ENCODE assay signal across 18 cellular contexts in the genomic region with DNA sequence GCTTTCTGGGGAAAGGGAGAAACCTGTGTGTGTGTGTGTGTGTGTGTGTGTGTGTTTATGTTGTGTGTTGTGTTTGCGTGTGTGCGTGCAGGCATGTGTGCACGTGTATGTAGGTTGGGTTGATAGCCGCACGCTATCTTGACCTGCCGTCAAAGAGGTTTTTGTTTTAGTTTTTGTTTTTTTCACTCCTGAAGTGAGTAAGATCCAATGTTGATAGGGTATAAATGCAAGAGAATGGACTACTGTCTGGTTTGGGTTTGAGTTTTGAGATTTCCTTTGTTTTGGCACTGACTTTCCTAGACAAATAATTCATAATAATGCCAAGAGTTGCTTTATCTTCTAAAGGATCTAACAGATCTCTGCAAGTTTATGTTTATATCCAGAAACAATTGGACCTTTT. TPM values are rescaled to one million over a fixed set of nuclear protein-coding genes. Genes with fewer than 3 reads are reported as not detected.
DNase-seq lines count a peak whose midpoint lies in the region; ATAC-seq and TF ChIP-seq lines count a peak whose summit lies in the region.
"Had no signal": no experiment of that assay in that cellular context is flagged by ENCODE, and none has a peak within 500 bp of the region (broad histone marks: within the 10 kb centered on the region; RNA-seq: fewer than 3 reads in every experiment).

No MANE protein-coding gene starts in this region.

- peak overlapping the region; percentile 1 for H3K27ac ChIP-seq in neuronal stem cell (replicated peaks; ENCODE audit: low read length)
- H3K27ac ChIP-seq: 22Rv1, BLaER1, HL-60 had no signal

- no peaks in the 10 kb centered on the region for H3K79me1 ChIP-seq in neuronal stem cell (ENCODE audit: low read depth, low read length)

- H2BK120ac ChIP-seq in neuronal stem cell (ENCODE audit: low read depth, low read length), result no peak overlapping the region

- H3K9ac ChIP-seq in neuronal stem cell (ENCODE audit: low read depth, low read length, poor library complexity), result no peak overlapping the region
- H3K9ac ChIP-seq: BLaER1 had no signal

- H2BK5ac ChIP-seq in neuronal stem cell (ENCODE audit: low read length), result no peak overlapping the region

- CTCF ChIA-PET in WTC11 (lab: Charles Lee), result no interaction called here

- DNase-seq in COLO829 (ENCODE audit: low spot score), result peak; percentile 95
- no peak for DNase-seq in WTC11 (ENCODE audit: low spot score)
- DNase-seq in glutamatergic neuron, result no peak
- DNase-seq in neuronal stem cell (ENCODE audit: low spot score), result no peak
- DNase-seq in SHP77 (lab: John Stamatoyannopoulos, UW), result no peak
- no peak for DNase-seq in RPMI8226
- DNase-seq: AML-193; CD8-positive, alpha-beta memory T cell; DMS 273 treated with DMSO at 0.1 percent for 48 hours; DMS79; HCEC 1CT; HFFc6 had no signal

- no peak overlapping the region for H3K18ac ChIP-seq in neuronal stem cell (ENCODE audit: low read length)

- POLR2A ChIA-PET in WTC11 (lab: Charles Lee), result no interaction called here

- H2BK12ac ChIP-seq in neuronal stem cell (ENCODE audit: low read length), result no peak overlapping the region

- H2BK15ac ChIP-seq in neuronal stem cell (ENCODE audit: low read length), result no peak overlapping the region

- WGBS in neuronal stem cell (ENCODE audit: extremely low coverage in 2 of 2, insufficient read length in 2 of 2, insufficient replicate concordance in 1 of 2), 2 donors, result no CpG with 5 or more reads among the region's 6 CpGs

- no peak overlapping the region for H3K4me3 Mint-ChIP-seq in WTC11
- no peak overlapping the region for H3K4me3 Mint-ChIP-seq in glutamatergic neuron (ENCODE audit: unreplicated experiment)
- H3K4me3 Mint-ChIP-seq: CD8-positive, alpha-beta memory T cell; GM23338; HFFc6 had no signal

- H2AFZ ChIP-seq in neuronal stem cell (ENCODE audit: low read length), result peak overlapping the region; percentile 81
- H2AFZ ChIP-seq: GM23338 had no signal

- H2AK5ac ChIP-seq in neuronal stem cell (ENCODE audit: low read depth, low read length), result no peak overlapping the region

- no peak overlapping the region for H3K14ac ChIP-seq in neuronal stem cell (ENCODE audit: low read length)

- no peaks in the 10 kb centered on the region for H3K9me3 Mint-ChIP-seq in WTC11
- H3K9me3 Mint-ChIP-seq in glutamatergic neuron (ENCODE audit: unreplicated experiment), result no peaks in the 10 kb centered on the region
- H3K9me3 Mint-ChIP-seq: CD8-positive, alpha-beta memory T cell; GM23338 had no signal

- no peak overlapping the region for H4K91ac ChIP-seq in neuronal stem cell (ENCODE audit: low read depth, low read length, poor library complexity)

- H3K4me1 Mint-ChIP-seq in WTC11 (peaks cover 6% of the 10 kb centered on the region), glutamatergic neuron (ENCODE audit: low read depth, unreplicated experiment) (peaks cover 10% of the 10 kb centered on the region)
- H3K4me1 Mint-ChIP-seq: CD8-positive, alpha-beta memory T cell had no signal

- H3K4me2 ChIP-seq in neuronal stem cell (ENCODE audit: insufficient read depth, low read length, poor library complexity, severe bottlenecking), result no peak overlapping the region
- H3K4me2 ChIP-seq: BLaER1, GM23338 had no signal

- H3K36me3 Mint-ChIP-seq in WTC11 (no peaks in the 10 kb centered on the region), glutamatergic neuron (ENCODE audit: unreplicated experiment) (peaks cover 4% of the 10 kb centered on the region)
- H3K36me3 Mint-ChIP-seq: CD8-positive, alpha-beta memory T cell had no signal

- peak overlapping the region; percentile 4; the same call in 1 of the 2 replicates for H3K27ac Mint-ChIP-seq in WTC11
- peak overlapping the region; percentile 74 for H3K27ac Mint-ChIP-seq in glutamatergic neuron (ENCODE audit: unreplicated experiment)
- H3K27ac Mint-ChIP-seq: CD8-positive, alpha-beta memory T cell; GM23338; HFFc6 had no signal

- H3K23ac ChIP-seq in neuronal stem cell (ENCODE audit: low read depth, low read length, poor library complexity), result no peak overlapping the region

- ATAC-seq in WTC11, result no peak
- ATAC-seq in HG03439 (IDR thresholded peaks at IDR 0.05; ENCODE audit: unreplicated experiment), result no peak
- no peak for ATAC-seq in GM21381 (IDR thresholded peaks at IDR 0.05; ENCODE audit: unreplicated experiment)

- H4K8ac ChIP-seq in neuronal stem cell (ENCODE audit: low read depth, low read length), result no peak overlapping the region

- no peaks in the 10 kb centered on the region for H3K36me3 ChIP-seq in neuronal stem cell (replicated peaks in 1 of 2; ENCODE audit: control insufficient read depth in 2 of 2, insufficient read depth in 2 of 2, low read length in 2 of 2)
- H3K36me3 ChIP-seq: BLaER1 had no signal

- no peak overlapping the region for H3K4me3 ChIP-seq in neuronal stem cell (ENCODE audit: low read length in 2 of 2)
- H3K4me3 ChIP-seq: BLaER1, GM23338 had no signal

- H3K27me3 ChIP-seq in neuronal stem cell (ENCODE audit: control insufficient read depth in 3 of 3, insufficient read depth in 3 of 3, low read depth in 1 of 3, low read length in 3 of 3), result no peaks in the 10 kb centered on the region
- H3K27me3 ChIP-seq: BLaER1 had no signal

- peaks cover 9 to 10% of the 10 kb centered on the region in 2 donors for H3K4me1 ChIP-seq in neuronal stem cell (ENCODE audit: control insufficient read depth in 2 of 2, insufficient read depth in 1 of 2, low read depth in 1 of 2, low read length in 2 of 2)
- H3K4me1 ChIP-seq: BLaER1 had no signal

- H3K27me3 Mint-ChIP-seq in WTC11 (ENCODE audit: low read depth) (no peaks in the 10 kb centered on the region), glutamatergic neuron (ENCODE audit: unreplicated experiment) (no peaks in the 10 kb centered on the region)
- H3K27me3 Mint-ChIP-seq: CD8-positive, alpha-beta memory T cell had no signal

- H3K9me3 ChIP-seq in neuronal stem cell (replicated peaks in 1 of 2; ENCODE audit: control insufficient read depth in 2 of 2, insufficient read depth in 1 of 2, low read depth in 1 of 2, low read length in 2 of 2), result no peaks in the 10 kb centered on the region
- H3K9me3 ChIP-seq: BLaER1 had no signal

- no peak overlapping the region for H3K4ac ChIP-seq in neuronal stem cell (ENCODE audit: low read length)

- TF ChIP-seq CTCF in WTC11 (IDR thresholded peaks at IDR 0.05) (no peak), glutamatergic neuron (IDR thresholded peaks at IDR 0.05; ENCODE audit: partially characterized antibody, unreplicated experiment) (no peak)

TF ChIP-seq in WTC11, 78 proteins besides CTCF, POLR2A, EP300 and RAD21:
- TF ChIP-seq ETV6 (CRISPR knock-in tag; IDR thresholded peaks at IDR 0.05) (no peak), GTF2I (CRISPR knock-in tag; conservative IDR thresholded peaks at IDR 0.05) (no peak), JUN (CRISPR knock-in tag; IDR thresholded peaks at IDR 0.05) (no peak), IRF2 (CRISPR knock-in tag; IDR thresholded peaks at IDR 0.05; ENCODE audit: borderline replicate concordance, low read depth) (no peak), ZNF396 (CRISPR knock-in tag; IDR thresholded peaks at IDR 0.05; ENCODE audit: borderline replicate concordance) (no peak), TEAD1 (CRISPR knock-in tag; IDR thresholded peaks at IDR 0.05) (no peak), ZNF263 (CRISPR knock-in tag; IDR thresholded peaks at IDR 0.05; ENCODE audit: low read depth) (no peak), JAZF1 (CRISPR knock-in tag; IDR thresholded peaks at IDR 0.05) (no peak), ESRRA (CRISPR knock-in tag; IDR thresholded peaks at IDR 0.05; ENCODE audit: borderline replicate concordance) (no peak), ZNF121 (CRISPR knock-in tag; IDR thresholded peaks at IDR 0.05) (no peak), MYBL2 (CRISPR knock-in tag; IDR thresholded peaks at IDR 0.05) (no peak), SMAD4 (CRISPR knock-in tag; IDR thresholded peaks at IDR 0.05) (no peak), SOX15 (CRISPR knock-in tag; IDR thresholded peaks at IDR 0.05) (no peak), FOXK1 (CRISPR knock-in tag; IDR thresholded peaks at IDR 0.05) (no peak), GRHL2 (CRISPR knock-in tag; IDR thresholded peaks at IDR 0.05; ENCODE audit: insufficient replicate concordance, severe bottlenecking) (no peak), RELA (CRISPR knock-in tag; IDR thresholded peaks at IDR 0.05; ENCODE audit: borderline replicate concordance) (no peak), HMGA2 (CRISPR knock-in tag; IDR thresholded peaks at IDR 0.05) (no peak)
- TF ChIP-seq, protein P1, sequence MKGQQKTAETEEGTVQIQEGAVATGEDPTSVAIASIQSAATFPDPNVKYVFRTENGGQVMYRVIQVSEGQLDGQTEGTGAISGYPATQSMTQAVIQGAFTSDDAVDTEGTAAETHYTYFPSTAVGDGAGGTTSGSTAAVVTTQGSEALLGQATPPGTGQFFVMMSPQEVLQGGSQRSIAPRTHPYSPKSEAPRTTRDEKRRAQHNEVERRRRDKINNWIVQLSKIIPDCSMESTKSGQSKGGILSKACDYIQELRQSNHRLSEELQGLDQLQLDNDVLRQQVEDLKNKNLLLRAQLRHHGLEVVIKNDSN (CRISPR knock-in tag; IDR thresholded peaks at IDR 0.05), result no peak
- TF ChIP-seq, protein P2, sequence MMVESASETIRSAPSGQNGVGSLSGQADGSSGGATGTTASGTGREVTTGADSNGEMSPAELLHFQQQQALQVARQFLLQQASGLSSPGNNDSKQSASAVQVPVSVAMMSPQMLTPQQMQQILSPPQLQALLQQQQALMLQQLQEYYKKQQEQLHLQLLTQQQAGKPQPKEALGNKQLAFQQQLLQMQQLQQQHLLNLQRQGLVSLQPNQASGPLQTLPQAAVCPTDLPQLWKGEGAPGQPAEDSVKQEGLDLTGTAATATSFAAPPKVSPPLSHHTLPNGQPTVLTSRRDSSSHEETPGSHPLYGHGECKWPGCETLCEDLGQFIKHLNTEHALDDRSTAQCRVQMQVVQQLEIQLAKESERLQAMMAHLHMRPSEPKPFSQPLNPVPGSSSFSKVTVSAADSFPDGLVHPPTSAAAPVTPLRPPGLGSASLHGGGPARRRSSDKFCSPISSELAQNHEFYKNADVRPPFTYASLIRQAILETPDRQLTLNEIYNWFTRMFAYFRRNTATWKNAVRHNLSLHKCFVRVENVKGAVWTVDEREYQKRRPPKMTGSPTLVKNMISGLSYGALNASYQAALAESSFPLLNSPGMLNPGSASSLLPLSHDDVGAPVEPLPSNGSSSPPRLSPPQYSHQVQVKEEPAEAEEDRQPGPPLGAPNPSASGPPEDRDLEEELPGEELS (CRISPR knock-in tag; IDR thresholded peaks at IDR 0.05), result no peak

RNA-seq across cellular contexts. Expression of a gene that starts 27.8 kb away (rescaled TPM):
- total RNA-seq in WTC11 (2021) (2.9 to 3.3 TPM (median 2.9 TPM) in 3 replicates), glutamatergic neuron (ENCODE audit: unreplicated experiment) (34.7 TPM)
- polyA plus RNA-seq in neuronal stem cell (2013, experiment 1 of 2), result 2.3 TPM
- polyA plus RNA-seq in neuronal stem cell (2013, experiment 2 of 2), result 2.6 TPM
- total RNA-seq: CD8-positive, alpha-beta memory T cell; HFFc6 had no signal
- polyA plus RNA-seq: CD8-positive, alpha-beta memory T cell had no signal
